Comparison of ENCODE assay signal across 8 cellular contexts in genomic region chr4:6716018-6716911, GRCh38. TPM values are rescaled to one million over a fixed set of nuclear protein-coding genes. Genes with fewer than 3 reads are reported as not detected.
DNase-seq lines count a peak whose midpoint lies in the region; ATAC-seq and TF ChIP-seq lines count a peak whose summit lies in the region.

BLOC1S4 (plus strand) TSS chr4:6716174; CDS start chr4:6716210, 36 bp downstream.

- peak; percentile 77 for DNase-seq in CD14-positive monocyte (ENCODE audit: low spot score)
- peak; percentile 52 for DNase-seq in NCI-H748 treated with DMSO at 0.1 percent for 48 hours (lab: John Stamatoyannopoulos, UW)
- peak; percentile 91 for DNase-seq in activated CD8-positive, alpha-beta T cell treated with anti-CD3 and anti-CD28 coated beads for 36 hours
- DNase-seq in lung (ENCODE audit: low spot score): peak; percentile 86
- DNase-seq in stimulated activated CD4-positive, alpha-beta T cell treated with anti-CD3 and anti-CD28 coated beads, TNF-alpha, amount 100 ng/mL, for 24 hours (ENCODE audit: low read depth in 3 of 3): peak; percentile 76 to 83 (median 77)

- 1% methylated on average over 109 of the region's 109 CpGs for whole genome bisulfite sequencing in ectodermal cell, 2 experiments
- 0% methylated on average over 96 to 109 of the region's 109 CpGs for WGBS in lung, 2 donors

- H3K36me3 ChIP-seq in ectodermal cell (ENCODE audit: control insufficient read depth, insufficient read depth, low read length) (no peaks in the 10 kb centered on the region), lung (ENCODE audit: control insufficient read depth in 2 of 2, insufficient read depth in 2 of 2, low read length in 2 of 2) (no peaks in the 10 kb centered on the region)

- no peaks in the 10 kb centered on the region for H3K9me3 ChIP-seq in ectodermal cell (ENCODE audit: control insufficient read depth, low read length)
- no peaks in the 10 kb centered on the region for H3K9me3 ChIP-seq in lung (ENCODE audit: control insufficient read depth in 2 of 2, insufficient read depth in 1 of 2, low read length in 1 of 2)

- ATAC-seq in GM19351 (IDR thresholded peaks at IDR 0.05; ENCODE audit: unreplicated experiment) (peak; percentile 76), HG03520 (IDR thresholded peaks at IDR 0.05; ENCODE audit: unreplicated experiment) (peak; percentile 79), lung (ENCODE audit: insufficient read depth, low FRiP score) (peak; percentile 97)
- ATAC-seq in activated CD8-positive, alpha-beta T cell treated with anti-CD3 and anti-CD28 coated beads for 36 hours: peak; percentile 82

- H3K4me1 ChIP-seq in ectodermal cell (ENCODE audit: control insufficient read depth, insufficient read depth, low read length) (no peaks in the 10 kb centered on the region), lung (ENCODE audit: control insufficient read depth in 2 of 2, insufficient read depth in 2 of 2, low read length in 2 of 2) (no peaks in the 10 kb centered on the region)

- peaks cover 32% of the 10 kb centered on the region for H3K27me3 ChIP-seq in ectodermal cell (ENCODE audit: control insufficient read depth, insufficient read depth, low read length, poor library complexity, severe bottlenecking)
- H3K27me3 ChIP-seq in lung (ENCODE audit: control insufficient read depth, insufficient read depth): no peaks in the 10 kb centered on the region

- H3K27ac ChIP-seq in ectodermal cell (ENCODE audit: insufficient read depth, low read depth, low read length, poor library complexity, severe bottlenecking) (peak within 1 kb of the TSS; percentile 47), lung (ENCODE audit: low read depth in 1 of 2, low read length in 1 of 2) (peak within 1 kb of the TSS; percentile 96)

- intact Hi-C loops in CD14-positive monocyte (cut with micrococcal nuclease): loop anchor here (2.0 to 10.0 kb wide), 6 partner anchors 66 to 356 kb away; partner anchors contain the start of genes MRFAP1 (in 2 of the 2), KIAA0232 (in 1 of the 2) and TADA2B (in 1 of the 2)
- intact Hi-C loops in activated CD8-positive, alpha-beta T cell treated with anti-CD3 and anti-CD28 coated beads for 36 hours (cut with micrococcal nuclease): loop anchor here (5.0 kb wide), 1 partner anchor 39 kb away; no protein-coding TSS in a partner anchor

- TF ChIP-seq CTCF in CD14-positive monocyte (IDR thresholded peaks at IDR 0.05): peak; percentile 32
- TF ChIP-seq CTCF in activated CD8-positive, alpha-beta T cell treated with anti-CD3 and anti-CD28 coated beads for 36 hours (IDR thresholded peaks at IDR 0.05): no peak
- TF ChIP-seq CTCF in lung (IDR thresholded peaks at IDR 0.05; ENCODE audit: control extremely low read depth, extremely low read depth): no peak

- H3K4me3 ChIP-seq in ectodermal cell (ENCODE audit: insufficient read depth, low read depth, low read length) (peak within 1 kb of the TSS; percentile 84), lung (peak within 1 kb of the TSS; percentile 89)

- peak within 1 kb of the TSS; percentile 91 to 96 for H3K4me3 Mint-ChIP-seq in CD14-positive monocyte
- H3K4me3 Mint-ChIP-seq in activated CD8-positive, alpha-beta T cell treated with anti-CD3 and anti-CD28 coated beads for 36 hours: peak within 1 kb of the TSS; percentile 90

- peaks cover 4 to 5% of the 10 kb centered on the region in 2 donors for H3K36me3 Mint-ChIP-seq in CD14-positive monocyte
- peaks cover 14% of the 10 kb centered on the region for H3K36me3 Mint-ChIP-seq in activated CD8-positive, alpha-beta T cell treated with anti-CD3 and anti-CD28 coated beads for 36 hours (ENCODE audit: low read depth)

- peak within 1 kb of the TSS; percentile 85 to 94 (median 89) for H3K27ac Mint-ChIP-seq in CD14-positive monocyte
- H3K27ac Mint-ChIP-seq in activated CD8-positive, alpha-beta T cell treated with anti-CD3 and anti-CD28 coated beads for 36 hours: peak within 1 kb of the TSS; percentile 92

- CTCF ChIA-PET in activated CD8-positive, alpha-beta T cell treated with anti-CD3 and anti-CD28 coated beads for 36 hours (lab: Charles Lee): interaction anchor here (0.7 to 8.0 kb wide), 12 partner anchors 15 to 353 kb away, joined by 3 to 205 read pairs (median 4); partner anchors contain the start of gene TADA2B

- H3K27me3 Mint-ChIP-seq in CD14-positive monocyte (ENCODE audit: low read depth in 3 of 3): peaks cover 2 to 8% (median 3%) of the 10 kb centered on the region in 3 donors
- no peaks in the 10 kb centered on the region for H3K27me3 Mint-ChIP-seq in activated CD8-positive, alpha-beta T cell treated with anti-CD3 and anti-CD28 coated beads for 36 hours

- H3K9me3 Mint-ChIP-seq in CD14-positive monocyte: peaks cover 0 to 5% (median 0%) of the 10 kb centered on the region in 7 donors
- H3K9me3 Mint-ChIP-seq in activated CD8-positive, alpha-beta T cell treated with anti-CD3 and anti-CD28 coated beads for 36 hours: no peaks in the 10 kb centered on the region

- H3K4me1 Mint-ChIP-seq in CD14-positive monocyte: peaks cover 26% of the 10 kb centered on the region
- H3K4me1 Mint-ChIP-seq in activated CD8-positive, alpha-beta T cell treated with anti-CD3 and anti-CD28 coated beads for 36 hours (ENCODE audit: low read depth): peaks cover 31% of the 10 kb centered on the region

- POLR2A ChIA-PET in activated CD8-positive, alpha-beta T cell treated with anti-CD3 and anti-CD28 coated beads for 36 hours (lab: Charles Lee): interaction anchor here (0.6 to 4.9 kb wide), 23 partner anchors 8 to 359 kb away, joined by 3 to 42 read pairs (median 4); partner anchors contain the start of genes GRPEL1, KIAA0232 and TBC1D14

RNA-seq across cellular contexts. Expression of gene BLOC1S4, which starts in this region (rescaled TPM):
- polyA plus RNA-seq in CD14-positive monocyte (10 to 100 TPM; 20.1 to 30.9 TPM), lung (10 to 100 TPM in 1 of 2 donors, 1 to 10 TPM in 1; 9.5 to 13.7 TPM)
- 10 to 100 TPM; 19.1 to 21.8 TPM for total RNA-seq in activated CD8-positive, alpha-beta T cell treated with anti-CD3 and anti-CD28 coated beads for 36 hours
- 15.5 TPM for polyA plus RNA-seq in ectodermal cell (2013, experiment 1 of 4)
- polyA plus RNA-seq in ectodermal cell (2013, experiment 2 of 4): 15.5 TPM
- 15.9 TPM for polyA plus RNA-seq in ectodermal cell (2013, experiment 3 of 4)
- polyA plus RNA-seq in ectodermal cell (2013, experiment 4 of 4): 18.1 TPM
- 10 to 100 TPM in 1 of 2 donors, 1 to 10 TPM in 1; 8.0 to 15.2 TPM for total RNA-seq in lung

Comparison
In these comparisons a context has a peak if more than half of its experiments do, and no peak if none do; other contexts are left out.
1. Peak in every context shown above with its lines: DNase-seq, ATAC-seq, H3K4me3 ChIP-seq and H3K27ac ChIP-seq.